In the genomic region with DNA sequence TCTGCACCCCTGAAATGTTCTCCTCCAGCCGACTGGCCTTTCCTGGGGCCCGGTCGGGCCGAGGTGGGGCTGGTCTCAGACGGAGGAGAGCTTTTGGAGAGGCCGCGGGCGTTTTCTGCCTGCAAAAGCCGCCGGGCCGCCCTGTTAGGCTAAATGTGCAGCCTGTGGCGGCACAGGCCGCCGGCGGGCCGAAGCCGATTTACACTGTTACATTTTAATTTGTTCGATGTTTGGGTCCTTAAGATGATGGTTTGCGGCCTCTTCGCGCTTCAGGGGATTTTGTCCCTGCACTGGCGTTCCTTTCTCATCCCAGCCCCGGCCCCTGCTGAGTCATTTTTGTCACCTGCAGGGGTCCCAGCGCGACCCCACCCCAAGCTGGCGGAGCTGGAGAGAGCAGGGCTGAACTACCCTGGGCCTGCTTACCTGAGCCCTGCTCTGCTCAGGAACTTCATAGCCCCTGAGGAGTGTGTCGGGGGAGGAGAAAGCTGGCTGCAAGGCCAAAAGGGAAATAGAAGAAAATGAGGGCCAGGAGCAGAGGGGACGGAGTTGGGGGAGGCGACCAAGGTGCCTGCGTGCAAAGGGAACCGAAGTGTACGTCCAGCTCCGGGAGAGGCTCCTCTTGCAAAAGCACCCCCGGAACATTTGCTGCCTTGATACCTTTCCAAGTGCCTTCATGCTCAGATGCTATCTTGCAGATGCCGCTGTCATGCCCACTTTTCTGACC, we compare ENCODE assay signal across 1 cellular context.
TF ChIP-seq lines count a peak whose summit lies in the region.

No MANE protein-coding gene starts in this region.

TF ChIP-seq in HEK293, 187 proteins besides CTCF, POLR2A, EP300 and RAD21 (continued from another document):
- TF ChIP-seq, protein P1, sequence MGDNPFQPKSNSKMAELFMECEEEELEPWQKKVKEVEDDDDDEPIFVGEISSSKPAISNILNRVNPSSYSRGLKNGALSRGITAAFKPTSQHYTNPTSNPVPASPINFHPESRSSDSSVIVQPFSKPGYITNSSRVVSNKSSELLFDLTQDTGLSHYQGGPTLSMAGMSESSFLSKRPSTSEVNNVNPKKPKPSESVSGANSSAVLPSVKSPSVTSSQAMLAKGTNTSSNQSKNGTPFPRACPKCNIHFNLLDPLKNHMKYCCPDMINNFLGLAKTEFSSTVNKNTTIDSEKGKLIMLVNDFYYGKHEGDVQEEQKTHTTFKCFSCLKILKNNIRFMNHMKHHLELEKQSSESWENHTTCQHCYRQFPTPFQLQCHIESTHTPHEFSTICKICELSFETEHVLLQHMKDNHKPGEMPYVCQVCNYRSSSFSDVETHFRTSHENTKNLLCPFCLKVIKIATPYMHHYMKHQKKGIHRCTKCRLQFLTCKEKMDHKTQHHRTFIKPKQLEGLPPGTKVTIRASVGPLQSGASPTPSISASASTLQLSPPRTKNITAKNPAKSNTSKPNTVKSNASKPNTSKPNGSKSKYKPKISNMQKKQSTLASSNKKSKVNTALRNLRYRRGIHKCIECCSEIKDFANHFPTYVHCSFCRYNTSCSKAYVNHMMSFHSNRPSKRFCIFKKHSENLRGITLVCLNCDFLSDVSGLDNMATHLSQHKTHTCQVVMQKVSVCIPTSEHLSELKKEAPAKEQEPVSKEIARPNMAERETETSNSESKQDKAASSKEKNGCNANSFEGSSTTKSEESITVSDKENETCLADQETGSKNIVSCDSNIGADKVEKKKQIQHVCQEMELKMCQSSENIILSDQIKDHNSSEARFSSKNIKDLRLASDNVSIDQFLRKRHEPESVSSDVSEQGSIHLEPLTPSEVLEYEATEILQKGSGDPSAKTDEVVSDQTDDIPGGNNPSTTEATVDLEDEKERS (tag by site-specific recombination; IDR thresholded peaks at IDR 0.05) = no peak
- TF ChIP-seq ZNF132 (tag by site-specific recombination; IDR thresholded peaks at IDR 0.05; ENCODE audit: borderline replicate concordance) (no peak), ZNF157 (tag by site-specific recombination; IDR thresholded peaks at IDR 0.05) (no peak), BCL11B (tag by site-specific recombination; IDR thresholded peaks at IDR 0.05; ENCODE audit: low read depth) (no peak), ZFP37 (tag by site-specific recombination; IDR thresholded peaks at IDR 0.05) (no peak), SCRT1 (tag by site-specific recombination; IDR thresholded peaks at IDR 0.05; ENCODE audit: borderline replicate concordance) (no peak), ZSCAN23 (tag by site-specific recombination; IDR thresholded peaks at IDR 0.05) (no peak), WT1 (tag by site-specific recombination; IDR thresholded peaks at IDR 0.05) (no peak), SALL2 (tag by site-specific recombination; IDR thresholded peaks at IDR 0.05; ENCODE audit: borderline replicate concordance) (no peak), ZNF391 (tag by site-specific recombination; IDR thresholded peaks at IDR 0.05; ENCODE audit: borderline replicate concordance, low read depth) (no peak), ZNF184 (tag by site-specific recombination; IDR thresholded peaks at IDR 0.05) (no peak), ZNF48 (tag by site-specific recombination; IDR thresholded peaks at IDR 0.05) (no peak), GLIS1 (tag by site-specific recombination; IDR thresholded peaks at IDR 0.05) (peak; percentile 10; the same call in 1 of the 2 replicates), ZNF423 (tag by site-specific recombination; IDR thresholded peaks at IDR 0.05) (no peak), KLF8 (tag by site-specific recombination; IDR thresholded peaks at IDR 0.05) (no peak), ZNF585B (tag by site-specific recombination; IDR thresholded peaks at IDR 0.05) (no peak; the same call in 1 of the 2 replicates), SP2 (tag by site-specific recombination; IDR thresholded peaks at IDR 0.05) (no peak), ZFP41 (tag by site-specific recombination; IDR thresholded peaks at IDR 0.05; ENCODE audit: borderline replicate concordance) (no peak), YY1 (tag by site-specific recombination; IDR thresholded peaks at IDR 0.05) (0 out of 2 replicates have a peak, but pooled peaks have one; percentile 3), ZNF24 (tag by site-specific recombination; IDR thresholded peaks at IDR 0.05) (no peak), ZNF335 (tag by site-specific recombination; conservative IDR thresholded peaks at IDR 0.05) (peak; percentile 75), GLI4 (tag by site-specific recombination; IDR thresholded peaks at IDR 0.05) (no peak), ZNF658 (tag by site-specific recombination; IDR thresholded peaks at IDR 0.05) (no peak), KLF1 (tag by site-specific recombination; IDR thresholded peaks at IDR 0.05) (no peak; the same call in 1 of the 2 replicates)
- TF ChIP-seq, protein P2, sequence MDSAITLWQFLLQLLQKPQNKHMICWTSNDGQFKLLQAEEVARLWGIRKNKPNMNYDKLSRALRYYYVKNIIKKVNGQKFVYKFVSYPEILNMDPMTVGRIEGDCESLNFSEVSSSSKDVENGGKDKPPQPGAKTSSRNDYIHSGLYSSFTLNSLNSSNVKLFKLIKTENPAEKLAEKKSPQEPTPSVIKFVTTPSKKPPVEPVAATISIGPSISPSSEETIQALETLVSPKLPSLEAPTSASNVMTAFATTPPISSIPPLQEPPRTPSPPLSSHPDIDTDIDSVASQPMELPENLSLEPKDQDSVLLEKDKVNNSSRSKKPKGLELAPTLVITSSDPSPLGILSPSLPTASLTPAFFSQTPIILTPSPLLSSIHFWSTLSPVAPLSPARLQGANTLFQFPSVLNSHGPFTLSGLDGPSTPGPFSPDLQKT (IDR thresholded peaks at IDR 0.05; ENCODE audit: borderline replicate concordance, low read depth, low read length) = no peak
- TF ChIP-seq, protein P3, sequence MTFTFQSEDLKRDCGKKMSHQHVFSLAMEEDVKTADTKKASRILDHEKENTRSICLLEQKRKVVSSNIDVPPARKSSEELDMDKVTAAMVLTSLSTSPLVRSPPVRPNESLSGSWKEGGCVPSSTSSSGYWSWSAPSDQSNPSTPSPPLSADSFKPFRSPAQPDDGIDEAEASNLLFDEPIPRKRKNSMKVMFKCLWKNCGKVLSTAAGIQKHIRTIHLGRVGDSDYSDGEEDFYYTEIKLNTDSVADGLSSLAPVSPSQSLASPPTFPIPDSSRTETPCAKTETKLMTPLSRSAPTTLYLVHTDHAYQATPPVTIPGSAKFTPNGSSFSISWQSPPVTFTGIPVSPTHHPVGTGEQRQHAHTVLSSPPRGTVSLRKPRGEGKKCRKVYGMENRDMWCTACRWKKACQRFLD (tag by site-specific recombination; IDR thresholded peaks at IDR 0.05) = no peak
- TF ChIP-seq, protein P4, sequence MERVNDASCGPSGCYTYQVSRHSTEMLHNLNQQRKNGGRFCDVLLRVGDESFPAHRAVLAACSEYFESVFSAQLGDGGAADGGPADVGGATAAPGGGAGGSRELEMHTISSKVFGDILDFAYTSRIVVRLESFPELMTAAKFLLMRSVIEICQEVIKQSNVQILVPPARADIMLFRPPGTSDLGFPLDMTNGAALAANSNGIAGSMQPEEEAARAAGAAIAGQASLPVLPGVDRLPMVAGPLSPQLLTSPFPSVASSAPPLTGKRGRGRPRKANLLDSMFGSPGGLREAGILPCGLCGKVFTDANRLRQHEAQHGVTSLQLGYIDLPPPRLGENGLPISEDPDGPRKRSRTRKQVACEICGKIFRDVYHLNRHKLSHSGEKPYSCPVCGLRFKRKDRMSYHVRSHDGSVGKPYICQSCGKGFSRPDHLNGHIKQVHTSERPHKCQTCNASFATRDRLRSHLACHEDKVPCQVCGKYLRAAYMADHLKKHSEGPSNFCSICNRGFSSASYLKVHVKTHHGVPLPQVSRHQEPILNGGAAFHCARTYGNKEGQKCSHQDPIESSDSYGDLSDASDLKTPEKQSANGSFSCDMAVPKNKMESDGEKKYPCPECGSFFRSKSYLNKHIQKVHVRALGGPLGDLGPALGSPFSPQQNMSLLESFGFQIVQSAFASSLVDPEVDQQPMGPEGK (tag by site-specific recombination; IDR thresholded peaks at IDR 0.05) = 0 out of 2 replicates have a peak, but pooled peaks have one; percentile 23
- TF ChIP-seq, protein P5, sequence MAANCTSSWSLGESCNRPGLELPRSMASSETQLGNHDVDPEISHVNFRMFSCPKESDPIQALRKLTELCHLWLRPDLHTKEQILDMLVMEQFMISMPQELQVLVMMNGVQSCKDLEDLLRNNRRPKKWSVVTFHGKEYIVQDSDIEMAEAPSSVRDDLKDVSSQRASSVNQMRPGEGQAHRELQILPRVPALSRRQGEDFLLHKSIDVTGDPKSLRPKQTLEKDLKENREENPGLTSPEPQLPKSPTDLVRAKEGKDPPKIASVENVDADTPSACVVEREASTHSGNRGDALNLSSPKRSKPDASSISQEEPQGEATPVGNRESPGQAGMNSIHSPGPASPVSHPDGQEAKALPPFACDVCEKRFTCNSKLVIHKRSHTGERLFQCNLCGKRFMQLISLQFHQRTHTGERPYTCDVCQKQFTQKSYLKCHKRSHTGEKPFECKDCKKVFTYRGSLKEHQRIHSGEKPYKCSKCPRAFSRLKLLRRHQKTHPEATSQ (tag by site-specific recombination; IDR thresholded peaks at IDR 0.05) = no peak
- TF ChIP-seq, protein P6, sequence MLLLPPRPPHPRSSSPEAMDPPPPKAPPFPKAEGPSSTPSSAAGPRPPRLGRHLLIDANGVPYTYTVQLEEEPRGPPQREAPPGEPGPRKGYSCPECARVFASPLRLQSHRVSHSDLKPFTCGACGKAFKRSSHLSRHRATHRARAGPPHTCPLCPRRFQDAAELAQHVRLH (tag by site-specific recombination; IDR thresholded peaks at IDR 0.05) = no peak
- TF ChIP-seq, protein P7, sequence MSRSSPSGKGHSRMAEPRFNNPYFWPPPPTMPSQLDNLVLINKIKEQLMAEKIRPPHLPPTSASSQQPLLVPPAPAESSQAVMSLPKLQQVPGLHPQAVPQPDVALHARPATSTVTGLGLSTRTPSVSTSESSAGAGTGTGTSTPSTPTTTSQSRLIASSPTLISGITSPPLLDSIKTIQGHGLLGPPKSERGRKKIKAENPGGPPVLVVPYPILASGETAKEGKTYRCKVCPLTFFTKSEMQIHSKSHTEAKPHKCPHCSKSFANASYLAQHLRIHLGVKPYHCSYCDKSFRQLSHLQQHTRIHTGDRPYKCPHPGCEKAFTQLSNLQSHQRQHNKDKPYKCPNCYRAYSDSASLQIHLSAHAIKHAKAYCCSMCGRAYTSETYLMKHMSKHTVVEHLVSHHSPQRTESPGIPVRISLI (tag by site-specific recombination; IDR thresholded peaks at IDR 0.05) = no peak
